ENCODE assay signal across 30 cellular contexts in genomic region chr19:30083125-30083681, GRCh38.
"Had no signal": no experiment of that assay in that cellular context is flagged by ENCODE, and none has a peak within 500 bp of the region (broad histone marks: within the 10 kb centered on the region; RNA-seq: fewer than 3 reads in every experiment).

No MANE protein-coding gene starts in this region.

- H3K4me3 ChIP-seq: body of pancreas, cardiac muscle cell, lower lobe of right lung, mucosa of descending colon, prostate gland, sigmoid colon, tibial nerve had no signal

- ATAC-seq: body of pancreas; effector memory CD8-positive, alpha-beta T cell; left colon; lower lobe of right lung; mucosa of descending colon; natural killer cell treated with Interleukin-12 subunit alpha and Interleukin-12 subunit beta and Interleukin-15 and Interleukin-18, amount 100 ng/mL, for 72 hours; T-cell had no signal

- H3K4me1 ChIP-seq: lower lobe of right lung, prostate gland, sigmoid colon, tibial nerve had no signal

- H3K9me3 ChIP-seq: adrenal gland, body of pancreas, lower lobe of right lung, mucosa of descending colon, prostate gland, sigmoid colon had no signal

- H3K36me3 ChIP-seq: adrenal gland, cardiac muscle cell, lower lobe of right lung, prostate gland, sigmoid colon, tibial nerve had no signal

- FAIRE-seq: keratinocyte, small intestine had no signal

- H3K27me3 ChIP-seq: adrenal gland, cardiac muscle cell, sigmoid colon, tibial nerve had no signal

- DNase-seq: activated CD4-positive, alpha-beta memory T cell treated with anti-CD3 and anti-CD28 coated beads for 36 hours; activated CD4-positive, alpha-beta T cell treated with anti-CD3 and anti-CD28 coated beads, Interleukin-2, amount 10 ng/mL, durations not matched to agents 24 days and 14 days; activated CD4-positive, CD25-positive, alpha-beta regulatory T cell treated with anti-CD3 and anti-CD28 coated beads, Interleukin-2, amount 50 U/mL, for 72 hours; activated CD8-positive, alpha-beta memory T cell treated with anti-CD3 and anti-CD28 coated beads, Interleukin-2, amount 50 U/mL, for 4 hours; activated effector memory CD4-positive, alpha-beta T cell treated with anti-CD3 and anti-CD28 coated beads, Interleukin-2, amount 50 U/mL, for 16 hours; activated naive CD4-positive, alpha-beta T cell treated with anti-CD3 and anti-CD28 coated beads for 36 hours; activated naive CD8-positive, alpha-beta T cell treated with anti-CD3 and anti-CD28 coated beads for 36 hours; activated T-cell treated with anti-CD3 and anti-CD28 coated beads, Interleukin-2, amount 50 U/mL, for 1 hour; body of pancreas; cortex of kidney; effector memory CD8-positive, alpha-beta T cell; erythroblast; head of caudate nucleus; hippocampal formation; left colon; lower lobe of right lung; mesenchymal stem cell; mucosa of descending colon; retina; sigmoid colon; small intestine; stimulated activated CD4-positive, alpha-beta T cell treated with anti-CD3 and anti-CD28 coated beads, Interleukin-1b, Interleukin-23, amount 100 ng/mL, for 48 hours; stimulated activated naive CD4-positive, alpha-beta T cell treated with Interleukin-2 at 50 U/mL for 16 hours; T-cell had no signal

- H3K27ac ChIP-seq: adrenal gland, body of pancreas, cardiac muscle cell, lower lobe of right lung, prostate gland, sigmoid colon, tibial nerve had no signal
